23 cellular contexts compared by ENCODE assay signal in the genomic region with DNA sequence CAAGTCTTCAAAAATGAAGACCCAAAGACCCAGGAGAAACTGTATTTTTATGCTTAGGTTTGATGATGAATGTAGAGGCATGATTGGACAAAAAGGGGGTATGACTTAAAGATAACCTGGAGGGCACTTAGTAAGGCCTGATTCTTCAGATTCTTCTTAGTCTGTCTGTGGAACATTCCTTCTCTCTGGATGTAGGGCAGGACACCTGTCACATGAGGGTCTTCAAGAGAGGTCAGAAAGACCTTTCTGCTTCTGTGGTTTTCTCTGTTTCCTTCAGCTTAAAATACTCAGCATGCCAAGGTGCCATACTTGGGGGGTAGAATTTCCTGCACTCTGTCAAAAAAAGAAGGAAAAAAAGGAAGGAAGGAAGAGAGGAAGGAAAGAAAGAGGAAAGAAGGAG.
"Had no signal": no experiment of that assay in that cellular context is flagged by ENCODE, and none has a peak within 500 bp of the region (broad histone marks: within the 10 kb centered on the region; RNA-seq: fewer than 3 reads in every experiment).

No MANE protein-coding gene starts in this region.

- ATAC-seq: activated T-cell treated with anti-CD3 and anti-CD28 coated beads, Interleukin-2, amount 50 U/mL, for 4 hours; naive thymus-derived CD8-positive, alpha-beta T cell; right cardiac atrium; stimulated activated naive CD8-positive, alpha-beta T cell treated with anti-CD3 and anti-CD28 coated beads, Interleukin-15, amount 100 ng/mL, for 72 hours; T-cell had no signal

- H3K4me1 Mint-ChIP-seq: activated naive CD8-positive, alpha-beta T cell treated with anti-CD3 and anti-CD28 coated beads for 36 hours; naive thymus-derived CD8-positive, alpha-beta T cell; stimulated activated naive CD8-positive, alpha-beta T cell treated with anti-CD3 and anti-CD28 coated beads, Interleukin-15, amount 100 ng/mL, for 72 hours; T-cell had no signal

- H3K36me3 Mint-ChIP-seq: activated naive CD8-positive, alpha-beta T cell treated with anti-CD3 and anti-CD28 coated beads for 36 hours; naive thymus-derived CD8-positive, alpha-beta T cell; T-cell had no signal

- H3K4me1 ChIP-seq: lower lobe of right lung, psoas muscle, suprapubic skin had no signal

- H3K36me3 ChIP-seq: heart right ventricle, lower lobe of right lung, ovary, suprapubic skin, tibial nerve had no signal

- H3K27me3 ChIP-seq: heart right ventricle, ovary, suprapubic skin, tibial nerve had no signal

- H3K4me3 Mint-ChIP-seq: activated naive CD8-positive, alpha-beta T cell treated with anti-CD3 and anti-CD28 coated beads for 36 hours; activated T-cell treated with anti-CD3 and anti-CD28 coated beads, Interleukin-2, amount 50 U/mL, for 4 hours; endodermal cell; naive thymus-derived CD8-positive, alpha-beta T cell; stimulated activated naive CD8-positive, alpha-beta T cell treated with anti-CD3 and anti-CD28 coated beads, Interleukin-15, amount 100 ng/mL, for 72 hours; T-cell; T-helper 2 cell treated with Interferon-gamma antibody and Interleukin-4, amounts not matched to agents 5 μg/mL and 100 μg/mL, for 36 hours had no signal

- H3K9me3 ChIP-seq: heart right ventricle, lower lobe of right lung, ovary, psoas muscle, suprapubic skin, tibial nerve had no signal

- H3K4me3 ChIP-seq: coronary artery, heart right ventricle, lower lobe of right lung, ovary, psoas muscle, skin epidermis, suprapubic skin, tibial nerve had no signal

- H3K27ac Mint-ChIP-seq: activated naive CD8-positive, alpha-beta T cell treated with anti-CD3 and anti-CD28 coated beads for 36 hours; activated T-helper 2 cell treated with anti-CD3 and anti-CD28 coated beads, Interferon-gamma antibody, Interleukin-2, Interleukin-4, amounts not matched to agents 10 μg/mL and 5 μg/mL and 100 μg/mL, durations not matched to agents 14 hours and 24 hours and 36 hours; endodermal cell; naive thymus-derived CD8-positive, alpha-beta T cell; stimulated activated naive CD8-positive, alpha-beta T cell treated with anti-CD3 and anti-CD28 coated beads, Interleukin-15, amount 100 ng/mL, for 72 hours; T-cell; T-helper 2 cell treated with Interferon-gamma antibody and Interleukin-4, amounts not matched to agents 5 μg/mL and 100 μg/mL, for 36 hours had no signal

- DNase-seq: activated CD4-positive, alpha-beta T cell treated with anti-CD3 and anti-CD28 coated beads, Interleukin-2, amount 50 U/mL, for 48 hours; activated CD8-positive, alpha-beta memory T cell treated with anti-CD3 and anti-CD28 coated beads, Interleukin-2, amount 50 U/mL, for 48 hours; activated naive CD4-positive, alpha-beta T cell; activated naive CD8-positive, alpha-beta T cell treated with anti-CD3 and anti-CD28 coated beads for 36 hours; activated T-cell treated with anti-CD3 and anti-CD28 coated beads, Interleukin-2, amount 50 U/mL, for 4 hours; endodermal cell; heart right ventricle; kidney; lower lobe of right lung; naive thymus-derived CD8-positive, alpha-beta T cell; ovary; psoas muscle; right cardiac atrium; stimulated activated CD4-positive, alpha-beta T cell treated with anti-CD3 and anti-CD28 coated beads, Interleukin-1b, Interleukin-23, amount 100 ng/mL, for 48 hours; stimulated activated naive CD8-positive, alpha-beta T cell treated with anti-CD3 and anti-CD28 coated beads, Interleukin-15, amount 100 ng/mL, for 72 hours; T-cell had no signal

- H3K9me3 Mint-ChIP-seq: activated naive CD8-positive, alpha-beta T cell treated with anti-CD3 and anti-CD28 coated beads for 36 hours; activated T-cell treated with anti-CD3 and anti-CD28 coated beads, Interleukin-2, amount 50 U/mL, for 4 hours; activated T-helper 2 cell treated with anti-CD3 and anti-CD28 coated beads, Interferon-gamma antibody, Interleukin-2, Interleukin-4, amounts not matched to agents 10 μg/mL and 5 μg/mL and 100 μg/mL, durations not matched to agents 14 hours and 24 hours and 36 hours; endodermal cell; T-cell; T-helper 2 cell treated with Interferon-gamma antibody and Interleukin-4, amounts not matched to agents 5 μg/mL and 100 μg/mL, for 36 hours had no signal

- H3K27ac ChIP-seq: epithelial cell of prostate, lower lobe of right lung, ovary, psoas muscle, skin epidermis, suprapubic skin, tibial nerve had no signal
